ENCODE assay signal across 1 cellular context in the genomic region with DNA sequence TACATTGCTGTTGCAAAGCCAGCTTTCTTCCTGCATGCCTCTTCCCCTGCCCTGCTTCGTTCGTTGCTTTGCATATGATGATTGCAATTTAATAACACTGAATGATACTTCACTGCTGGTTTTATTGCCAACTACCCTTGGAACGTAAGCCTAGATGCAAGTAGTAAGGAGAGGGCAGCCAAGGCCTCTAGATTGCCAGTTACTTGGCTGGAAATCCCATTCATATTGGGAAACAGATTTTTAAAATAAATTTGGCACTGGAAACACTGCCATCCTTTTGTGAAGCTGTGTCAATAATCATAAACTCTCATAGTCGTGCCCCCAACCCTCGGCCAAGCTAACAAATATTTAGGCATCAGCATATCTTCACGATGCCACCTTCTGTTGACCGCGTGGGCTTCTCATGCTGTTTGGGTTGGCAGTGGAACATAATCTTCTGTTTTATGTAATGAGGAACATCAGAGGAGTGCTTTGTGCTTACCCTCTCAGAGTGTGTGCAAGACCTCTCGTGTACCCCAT.
TF ChIP-seq lines count a peak whose summit lies in the region.

No MANE protein-coding gene starts in this region.

TF ChIP-seq in H1, 55 proteins besides CTCF, POLR2A, EP300 and RAD21 (continued from another document):
- TF ChIP-seq YY1 (IDR thresholded peaks at IDR 0.05; ENCODE audit: low read depth, low read length) (no peak), SIRT6 (IDR thresholded peaks at IDR 0.05; ENCODE audit: low read length) (no peak), RNF2 (IDR thresholded peaks at IDR 0.05; ENCODE audit: borderline replicate concordance, low read depth, low read length, missing control alignments, poor library complexity, severe bottlenecking) (no peak), CBX8 (IDR thresholded peaks at IDR 0.05; ENCODE audit: borderline replicate concordance, low read depth, low read length) (no peak), CBX5 (IDR thresholded peaks at IDR 0.05; ENCODE audit: low read depth, low read length) (no peak), CTBP2 (IDR thresholded peaks at IDR 0.05; ENCODE audit: borderline replicate concordance, insufficient read depth, insufficient read length, low read length) (no peak)
TF ChIP-seq in H1: peak in this region for 0.
